Comparison of ENCODE assay signal across 1 cellular context in genomic region chr17:13420294-13421277, GRCh38.
TF ChIP-seq lines count a peak whose summit lies in the region.

No MANE protein-coding gene starts in this region.

TF ChIP-seq in HepG2, 621 proteins besides CTCF, POLR2A, EP300 and RAD21 (continued from another document and continues in another):
- peak; percentile 99 for TF ChIP-seq ATF2 (CRISPR knock-in tag; IDR thresholded peaks at IDR 0.05)
- peak; percentile 90 for TF ChIP-seq ZNF614 (CRISPR knock-in tag; IDR thresholded peaks at IDR 0.05; ENCODE audit: borderline replicate concordance)
- no peak for TF ChIP-seq ZFP36L1 (CRISPR knock-in tag; IDR thresholded peaks at IDR 0.05)
- no peak for TF ChIP-seq NBN (conservative IDR thresholded peaks at IDR 0.05)
- TF ChIP-seq MTA3 (CRISPR knock-in tag; IDR thresholded peaks at IDR 0.05) = no peak
- TF ChIP-seq ZNF382 (CRISPR knock-in tag; IDR thresholded peaks at IDR 0.05; ENCODE audit: borderline replicate concordance) = no peak
- no peak for TF ChIP-seq CCAR2 (optimal IDR thresholded peaks at IDR 0.05; ENCODE audit: low read depth, low read length)
- TF ChIP-seq ZFP1 (CRISPR knock-in tag; IDR thresholded peaks at IDR 0.05) = peak; percentile 80
- no peak for TF ChIP-seq ZBTB39 (CRISPR knock-in tag; IDR thresholded peaks at IDR 0.05)
- 0 out of 2 replicates have a peak, but pooled peaks have one; percentile 36 for TF ChIP-seq BRD4 (CRISPR knock-in tag; IDR thresholded peaks at IDR 0.05)
- TF ChIP-seq LCORL (IDR thresholded peaks at IDR 0.05) = 0 out of 2 replicates have a peak, but pooled peaks have one; percentile 36
- no peak for TF ChIP-seq LCORL (CRISPR knock-in tag; IDR thresholded peaks at IDR 0.05)
- TF ChIP-seq CBX5 (CRISPR knock-in tag; IDR thresholded peaks at IDR 0.05; ENCODE audit: borderline replicate concordance) = peak; percentile 31; the same call in 1 of the 2 replicates
- no peak for TF ChIP-seq ZNF740 (CRISPR knock-in tag; IDR thresholded peaks at IDR 0.05)
- TF ChIP-seq ZNF234 (CRISPR knock-in tag; conservative IDR thresholded peaks at IDR 0.05) = no peak
- no peak for TF ChIP-seq ZNF562 (CRISPR knock-in tag; IDR thresholded peaks at IDR 0.05; ENCODE audit: borderline replicate concordance)
- no peak for TF ChIP-seq RELA (CRISPR knock-in tag; IDR thresholded peaks at IDR 0.05)
- peak; percentile 78; the same call in 1 of the 2 replicates for TF ChIP-seq ZNF124 (CRISPR knock-in tag; IDR thresholded peaks at IDR 0.05)
- TF ChIP-seq FOXP1 (IDR thresholded peaks at IDR 0.05) = no peak
- TF ChIP-seq FOXP1 (CRISPR knock-in tag; IDR thresholded peaks at IDR 0.05) = peak; percentile 88
- TF ChIP-seq TFE3 (CRISPR knock-in tag; IDR thresholded peaks at IDR 0.05) = peak; percentile 81
- 0 out of 2 replicates have a peak, but pooled peaks have one; percentile 72 for TF ChIP-seq ZNF615 (CRISPR knock-in tag; IDR thresholded peaks at IDR 0.05; ENCODE audit: borderline replicate concordance)
- TF ChIP-seq ZNF761 (CRISPR knock-in tag; conservative IDR thresholded peaks at IDR 0.05) = 0 out of 2 replicates have a peak, but pooled peaks have one; percentile 30
- no peak for TF ChIP-seq ZEB1 (IDR thresholded peaks at IDR 0.05; ENCODE audit: insufficient replicate concordance, low read depth)
- TF ChIP-seq ZNF883 (CRISPR knock-in tag; IDR thresholded peaks at IDR 0.05; ENCODE audit: not compliant biosample characterization) = no peak
- TF ChIP-seq ZNF446 (CRISPR knock-in tag; IDR thresholded peaks at IDR 0.05) = no peak
- no peak for TF ChIP-seq PLRG1 (conservative IDR thresholded peaks at IDR 0.05)
- peak; percentile 96 for TF ChIP-seq NCOA2 (CRISPR knock-in tag; IDR thresholded peaks at IDR 0.05)
- TF ChIP-seq SP5 (CRISPR knock-in tag; IDR thresholded peaks at IDR 0.05; ENCODE audit: borderline replicate concordance, low read depth) = no peak
- no peak for TF ChIP-seq ZSCAN21 (CRISPR knock-in tag; IDR thresholded peaks at IDR 0.05; ENCODE audit: borderline replicate concordance)
- TF ChIP-seq ZNF580 (CRISPR knock-in tag; IDR thresholded peaks at IDR 0.05; ENCODE audit: borderline replicate concordance, low read depth) = peak; percentile 71; the same call in 1 of the 2 replicates
- TF ChIP-seq NONO (IDR thresholded peaks at IDR 0.05) = no peak
- no peak; the same call in 1 of the 2 replicates for TF ChIP-seq NONO (CRISPR knock-in tag; conservative IDR thresholded peaks at IDR 0.05)
- peak; percentile 82 for TF ChIP-seq RARA (CRISPR knock-in tag; IDR thresholded peaks at IDR 0.05)
- TF ChIP-seq ZNF143 (CRISPR knock-in tag; IDR thresholded peaks at IDR 0.05) = no peak
- TF ChIP-seq ZBTB46 (CRISPR knock-in tag; IDR thresholded peaks at IDR 0.05; ENCODE audit: borderline replicate concordance) = no peak
- TF ChIP-seq ZSCAN29 (CRISPR knock-in tag; conservative IDR thresholded peaks at IDR 0.05) = no peak
- no peak for TF ChIP-seq CREB3 (CRISPR knock-in tag; IDR thresholded peaks at IDR 0.05)
- TF ChIP-seq NR0B2 (CRISPR knock-in tag; IDR thresholded peaks at IDR 0.05) = no peak
- TF ChIP-seq ZNF777 (CRISPR knock-in tag; IDR thresholded peaks at IDR 0.05) = no peak
- TF ChIP-seq ZNF781 (CRISPR knock-in tag; IDR thresholded peaks at IDR 0.05; ENCODE audit: borderline replicate concordance, not compliant biosample characterization) = peak; percentile 53
- TF ChIP-seq ZNF34 (CRISPR knock-in tag; IDR thresholded peaks at IDR 0.05; ENCODE audit: borderline replicate concordance) = no peak
- no peak for TF ChIP-seq SUZ12 (IDR thresholded peaks at IDR 0.05; ENCODE audit: low read depth, low read length)
- TF ChIP-seq GLMP (CRISPR knock-in tag; IDR thresholded peaks at IDR 0.05; ENCODE audit: borderline replicate concordance) = no peak
- no peak for TF ChIP-seq RBAK (CRISPR knock-in tag; IDR thresholded peaks at IDR 0.05)
- TF ChIP-seq FOXK1 (CRISPR knock-in tag; IDR thresholded peaks at IDR 0.05; ENCODE audit: borderline replicate concordance, low read depth) = peak; percentile 92; the same call in 1 of the 2 replicates
- no peak for TF ChIP-seq HOXA9 (CRISPR knock-in tag; IDR thresholded peaks at IDR 0.05; ENCODE audit: borderline replicate concordance)
- no peak for TF ChIP-seq ZNF337 (CRISPR knock-in tag; IDR thresholded peaks at IDR 0.05; ENCODE audit: borderline replicate concordance, low read depth)
- no peak for TF ChIP-seq ZKSCAN1 (IDR thresholded peaks at IDR 0.05; ENCODE audit: low read length)
- no peak for TF ChIP-seq SIN3A (IDR thresholded peaks at IDR 0.05; ENCODE audit: borderline replicate concordance, low read depth, low read length)
- no peak for TF ChIP-seq ZFP37 (CRISPR knock-in tag; IDR thresholded peaks at IDR 0.05; ENCODE audit: borderline replicate concordance)
- TF ChIP-seq ZNF800 (CRISPR knock-in tag; IDR thresholded peaks at IDR 0.05) = no peak
- TF ChIP-seq HNF1B (CRISPR knock-in tag; IDR thresholded peaks at IDR 0.05) = no peak
- no peak for TF ChIP-seq ZNF749 (CRISPR knock-in tag; IDR thresholded peaks at IDR 0.05; ENCODE audit: borderline replicate concordance)
- TF ChIP-seq NFE2L1 (CRISPR knock-in tag; IDR thresholded peaks at IDR 0.05; ENCODE audit: borderline replicate concordance) = no peak
- no peak for TF ChIP-seq SP2 (CRISPR knock-in tag; IDR thresholded peaks at IDR 0.05)
- TF ChIP-seq ATF7-NPFF (CRISPR knock-in tag; IDR thresholded peaks at IDR 0.05; ENCODE audit: low read depth) = no peak
- no peak for TF ChIP-seq MBNL3 (CRISPR knock-in tag; conservative IDR thresholded peaks at IDR 0.05)
- TF ChIP-seq ZNF543 (CRISPR knock-in tag; IDR thresholded peaks at IDR 0.05) = no peak
